In genomic region chr4:88575222-88575621, GRCh38 we compare ENCODE assay signal across 23 cellular contexts. TPM values are rescaled to one million over a fixed set of nuclear protein-coding genes. Genes with fewer than 3 reads are reported as not detected.
DNase-seq lines count a peak whose midpoint lies in the region; ATAC-seq, FAIRE-seq and TF ChIP-seq lines count a peak whose summit lies in the region.
"Had no signal": no experiment of that assay in that cellular context is flagged by ENCODE, and none has a peak within 500 bp of the region (broad histone marks: within the 10 kb centered on the region; RNA-seq: fewer than 3 reads in every experiment).

No MANE protein-coding gene starts in this region.

- peaks cover 9% of the 10 kb centered on the region for H3F3A ChIP-seq in neural cell (ENCODE audit: insufficient read depth, low read length, poor library complexity, severe bottlenecking)

- H3K27ac ChIP-seq in dorsolateral prefrontal cortex (peak overlapping the region in 31 of 59 donors; percentile 1 to 71 (median 46)), neural cell (ENCODE audit: low read length) (peak overlapping the region; percentile 93)
- H3K27ac ChIP-seq: C4-2B, HL-60, Peyer's patch had no signal

- peak; percentile 88 for TF ChIP-seq EP300 in neural cell (conservative IDR thresholded peaks at IDR 0.05; ENCODE audit: poor library complexity, severe bottlenecking)

- H4K20me1 ChIP-seq in neural cell (ENCODE audit: insufficient read depth) = no peaks in the 10 kb centered on the region

- H2AFZ ChIP-seq in neural cell (ENCODE audit: low read depth, low read length) = no peak overlapping the region

- H3K4me2 ChIP-seq in neural cell (ENCODE audit: low read length) = peak overlapping the region; percentile 20

- peaks cover 17% of the 10 kb centered on the region for H3K27me3 Mint-ChIP-seq in activated T-helper 2 cell treated with anti-CD3 and anti-CD28 coated beads, Interferon-gamma antibody, Interleukin-2, Interleukin-4, amounts not matched to agents 10 μg/mL and 5 μg/mL and 100 μg/mL, durations not matched to agents 14 hours and 24 hours and 36 hours (ENCODE audit: low read depth)

- FAIRE-seq in H54 (lab: Jason Lieb, UNC) = no peak
- FAIRE-seq: HepG2 had no signal

- H3K9ac ChIP-seq in neural cell (ENCODE audit: low read length) = peak overlapping the region; percentile 51

- H3K9me3 Mint-ChIP-seq in stimulated activated effector memory CD8-positive, alpha-beta T cell treated with anti-CD3 and anti-CD28 coated beads, Interleukin-12 subunit alpha, Interleukin-12 subunit beta, amount 100 ng/mL, for 72 hours = no peaks in the 10 kb centered on the region
- H3K9me3 Mint-ChIP-seq in activated T-helper 2 cell treated with anti-CD3 and anti-CD28 coated beads, Interferon-gamma antibody, Interleukin-2, Interleukin-4, amounts not matched to agents 10 μg/mL and 5 μg/mL and 100 μg/mL, durations not matched to agents 14 hours and 24 hours and 36 hours = no peaks in the 10 kb centered on the region
- H3K9me3 Mint-ChIP-seq: H9 had no signal

- TF ChIP-seq POLR2A in H54 (IDR thresholded peaks at IDR 0.05; ENCODE audit: low read depth, low read length) = no peak

- DNase-seq in Right ventricle myocardium superior (no peak), cardiac septum (ENCODE audit: low spot score) (no peak), dorsolateral prefrontal cortex (no peak), H54 (ENCODE audit: insufficient read length, low spot score) (no peak)
- DNase-seq in stimulated activated effector memory CD8-positive, alpha-beta T cell treated with anti-CD3 and anti-CD28 coated beads, Interleukin-12 subunit alpha, Interleukin-12 subunit beta, amount 100 ng/mL, for 72 hours (ENCODE audit: low spot score in 2 of 2) = no peak
- no peak for DNase-seq in activated T-helper 2 cell treated with anti-CD3 and anti-CD28 coated beads, Interferon-gamma antibody, Interleukin-2, Interleukin-4, amounts not matched to agents 10 μg/mL and 5 μg/mL and 100 μg/mL, durations not matched to agents 14 hours and 24 hours and 36 hours (ENCODE audit: low spot score)
- DNase-seq: AML-193, DMS79, H9, KBM-7, NCI-H1092 treated with DMSO at 0.1 percent for 48 hours, NCI-H146, NCI-H2029, NCI-H2171, NCI-H345, NCI-H524, NCI-H774, Peyer's patch had no signal

- no peak overlapping the region for H3K27ac Mint-ChIP-seq in stimulated activated effector memory CD8-positive, alpha-beta T cell treated with anti-CD3 and anti-CD28 coated beads, Interleukin-12 subunit alpha, Interleukin-12 subunit beta, amount 100 ng/mL, for 72 hours
- H3K27ac Mint-ChIP-seq in activated T-helper 2 cell treated with anti-CD3 and anti-CD28 coated beads, Interferon-gamma antibody, Interleukin-2, Interleukin-4, amounts not matched to agents 10 μg/mL and 5 μg/mL and 100 μg/mL, durations not matched to agents 14 hours and 24 hours and 36 hours = no peak overlapping the region
- H3K27ac Mint-ChIP-seq: H9 had no signal

- no peaks in the 10 kb centered on the region for H3K79me2 ChIP-seq in neural cell (replicated peaks; ENCODE audit: insufficient read depth, low read length)

- no peaks in the 10 kb centered on the region for H3K36me3 ChIP-seq in neural cell (ENCODE audit: insufficient read depth, low read length)
- H3K36me3 ChIP-seq: Peyer's patch had no signal

- intact Hi-C loops in Right ventricle myocardium superior (cut with DNase I) = no loop called here
- intact Hi-C loops in cardiac septum (cut with DNase I) = no loop called here
- intact Hi-C loops in dorsolateral prefrontal cortex (cut with DNase I) = no loop called here
- intact Hi-C loops in activated T-helper 2 cell treated with anti-CD3 and anti-CD28 coated beads, Interferon-gamma antibody, Interleukin-2, Interleukin-4, amounts not matched to agents 10 μg/mL and 5 μg/mL and 100 μg/mL, durations not matched to agents 14 hours and 24 hours and 36 hours (cut with micrococcal nuclease) = no loop called here

- H3K9me2 ChIP-seq in neural cell (ENCODE audit: insufficient read depth, low read length) = no peaks in the 10 kb centered on the region

- H3K4me3 ChIP-seq in dorsolateral prefrontal cortex (no peak overlapping the region), neural cell (ENCODE audit: low read length) (no peak overlapping the region)
- H3K4me3 ChIP-seq: Peyer's patch had no signal

- no peaks in the 10 kb centered on the region for H3K36me3 Mint-ChIP-seq in stimulated activated effector memory CD8-positive, alpha-beta T cell treated with anti-CD3 and anti-CD28 coated beads, Interleukin-12 subunit alpha, Interleukin-12 subunit beta, amount 100 ng/mL, for 72 hours
- H3K36me3 Mint-ChIP-seq in activated T-helper 2 cell treated with anti-CD3 and anti-CD28 coated beads, Interferon-gamma antibody, Interleukin-2, Interleukin-4, amounts not matched to agents 10 μg/mL and 5 μg/mL and 100 μg/mL, durations not matched to agents 14 hours and 24 hours and 36 hours (ENCODE audit: low read depth) = no peaks in the 10 kb centered on the region

- H3K4me1 Mint-ChIP-seq in stimulated activated effector memory CD8-positive, alpha-beta T cell treated with anti-CD3 and anti-CD28 coated beads, Interleukin-12 subunit alpha, Interleukin-12 subunit beta, amount 100 ng/mL, for 72 hours = no peaks in the 10 kb centered on the region
- H3K4me1 Mint-ChIP-seq in activated T-helper 2 cell treated with anti-CD3 and anti-CD28 coated beads, Interferon-gamma antibody, Interleukin-2, Interleukin-4, amounts not matched to agents 10 μg/mL and 5 μg/mL and 100 μg/mL, durations not matched to agents 14 hours and 24 hours and 36 hours (ENCODE audit: low read depth) = no peaks in the 10 kb centered on the region

- ATAC-seq in Right ventricle myocardium superior (ENCODE audit: poor library complexity) = peak; percentile 41
- ATAC-seq in stimulated activated effector memory CD8-positive, alpha-beta T cell treated with anti-CD3 and anti-CD28 coated beads, Interleukin-12 subunit alpha, Interleukin-12 subunit beta, amount 100 ng/mL, for 72 hours = peak; percentile 37
- no peak for ATAC-seq in GM19463 (IDR thresholded peaks at IDR 0.05; ENCODE audit: unreplicated experiment)
- ATAC-seq: HepG2 had no signal

- H3K9me3 ChIP-seq in neural cell (ENCODE audit: low read length) = no peaks in the 10 kb centered on the region
- H3K9me3 ChIP-seq: Peyer's patch had no signal

- TF ChIP-seq RAD21 in neural cell (conservative IDR thresholded peaks at IDR 0.05) = no peak

- no peak overlapping the region for H3K4me3 Mint-ChIP-seq in stimulated activated effector memory CD8-positive, alpha-beta T cell treated with anti-CD3 and anti-CD28 coated beads, Interleukin-12 subunit alpha, Interleukin-12 subunit beta, amount 100 ng/mL, for 72 hours
- H3K4me3 Mint-ChIP-seq in activated T-helper 2 cell treated with anti-CD3 and anti-CD28 coated beads, Interferon-gamma antibody, Interleukin-2, Interleukin-4, amounts not matched to agents 10 μg/mL and 5 μg/mL and 100 μg/mL, durations not matched to agents 14 hours and 24 hours and 36 hours (ENCODE audit: low read depth) = no peak overlapping the region
- H3K4me3 Mint-ChIP-seq: H9 had no signal

- no peaks in the 10 kb centered on the region for H3K27me3 ChIP-seq in dorsolateral prefrontal cortex
- H3K27me3 ChIP-seq in neural cell (ENCODE audit: insufficient read depth, low read depth, low read length) = no peaks in the 10 kb centered on the region
- H3K27me3 ChIP-seq: Peyer's patch had no signal

- TF ChIP-seq CTCF in dorsolateral prefrontal cortex (IDR thresholded peaks at IDR 0.05 in 54 of 56, conservative IDR thresholded peaks at IDR 0.05 in 2 of 56; ENCODE audit: low read depth in 1 of 56, partially characterized antibody in 56 of 56) (no peak), neural cell (IDR thresholded peaks at IDR 0.05; ENCODE audit: poor library complexity, severe bottlenecking) (no peak)

TF ChIP-seq in neural cell, 6 proteins besides CTCF, POLR2A, EP300 and RAD21:
- no peak for TF ChIP-seq MXI1 (conservative IDR thresholded peaks at IDR 0.05; ENCODE audit: poor library complexity, severe bottlenecking)
- TF ChIP-seq POLR2AphosphoS5 (IDR thresholded peaks at IDR 0.05) = peak; percentile 64
- TF ChIP-seq SMC3 (conservative IDR thresholded peaks at IDR 0.05; ENCODE audit: poor library complexity) = no peak
- no peak for TF ChIP-seq TAF1 (IDR thresholded peaks at IDR 0.05; ENCODE audit: low read depth)
- TF ChIP-seq EZH2 (IDR thresholded peaks at IDR 0.05; ENCODE audit: borderline replicate concordance, insufficient read depth, low read length, poor library complexity, severe bottlenecking) = no peak

RNA-seq across cellular contexts. Expression of gene HERC3, which starts 17.1 kb away (rescaled TPM):
- total RNA-seq in Right ventricle myocardium superior (49.7 TPM), cardiac septum (46.3 TPM), dorsolateral prefrontal cortex (10 to 100 TPM; 37.3 to 96.2 (median 67.6) TPM)
- polyA plus RNA-seq in neural cell = 49.2 and 50.9 TPM in 2 replicates
- polyA minus RNA-seq in neural cell = 203 and 216 TPM in 2 replicates
- 18.9 and 22.1 TPM in 2 replicates for total RNA-seq in activated T-helper 2 cell treated with anti-CD3 and anti-CD28 coated beads, Interferon-gamma antibody, Interleukin-2, Interleukin-4, amounts not matched to agents 10 μg/mL and 5 μg/mL and 100 μg/mL, durations not matched to agents 14 hours and 24 hours and 36 hours

RNA-seq across cellular contexts. Expression of gene PYURF, which starts 51.6 kb away (rescaled TPM):
- total RNA-seq in Right ventricle myocardium superior (51.5 TPM), cardiac septum (50.8 TPM), dorsolateral prefrontal cortex (10 to 100 TPM; 31.5 to 63.5 (median 49.8) TPM)
- 251 and 287 TPM in 2 replicates for polyA plus RNA-seq in neural cell
- 74.2 and 81.1 TPM in 2 replicates for polyA minus RNA-seq in neural cell
- 51.2 and 52.8 TPM in 2 replicates for total RNA-seq in activated T-helper 2 cell treated with anti-CD3 and anti-CD28 coated beads, Interferon-gamma antibody, Interleukin-2, Interleukin-4, amounts not matched to agents 10 μg/mL and 5 μg/mL and 100 μg/mL, durations not matched to agents 14 hours and 24 hours and 36 hours
